Comparison of ENCODE assay signal across 16 cellular contexts in genomic region chr6:154848580-154848979, GRCh38.
DNase-seq lines count a peak whose midpoint lies in the region; ATAC-seq and TF ChIP-seq lines count a peak whose summit lies in the region.
"Had no signal": no experiment of that assay in that cellular context is flagged by ENCODE, and none has a peak within 500 bp of the region (broad histone marks: within the 10 kb centered on the region; RNA-seq: fewer than 3 reads in every experiment).

No MANE protein-coding gene starts in this region.

- TF ChIP-seq CTCF in fibroblast of pulmonary artery (IDR thresholded peaks at IDR 0.05; ENCODE audit: low read length, missing control alignments), result no peak

- no peak overlapping the region for H3K4me3 ChIP-seq in fibroblast of pulmonary artery (replicated peaks; ENCODE audit: low read depth, low read length)
- H3K4me3 ChIP-seq in MG63, result no peak overlapping the region
- H3K4me3 ChIP-seq: tibial nerve had no signal

- H3K27me3 ChIP-seq in MG63, result no peaks in the 10 kb centered on the region
- H3K27me3 ChIP-seq: neutrophil, tibial nerve had no signal

- peaks cover 15% of the 10 kb centered on the region for H3K36me3 ChIP-seq in MG63

- ATAC-seq in HG02588 (IDR thresholded peaks at IDR 0.05; ENCODE audit: unreplicated experiment), result no peak
- no peak for ATAC-seq in GM21423 (IDR thresholded peaks at IDR 0.05; ENCODE audit: unreplicated experiment)
- no peak for ATAC-seq in HG02870 (IDR thresholded peaks at IDR 0.05; ENCODE audit: unreplicated experiment)
- ATAC-seq: PC-3; stimulated activated effector memory CD8-positive, alpha-beta T cell treated with anti-CD3 and anti-CD28 coated beads, Interleukin-12 subunit alpha, Interleukin-12 subunit beta, amount 100 ng/mL, for 72 hours had no signal

- no peaks in the 10 kb centered on the region for H3K9me3 ChIP-seq in MG63
- H3K9me3 ChIP-seq: neutrophil, tibial nerve had no signal

- DNase-seq in COR-L47 (lab: John Stamatoyannopoulos, UW) (peak; percentile 59), NCI-H1694 treated with DMSO at 0.1 percent for 48 hours (lab: John Stamatoyannopoulos, UW) (peak; percentile 7), RPMI7951 (ENCODE audit: low read depth) (peak; percentile 6), fibroblast of pulmonary artery (ENCODE audit: low read depth) (peak; percentile 47), MG63 (no peak)
- DNase-seq: activated CD4-positive, CD25-positive, alpha-beta regulatory T cell treated with anti-CD3 and anti-CD28 coated beads, Interleukin-2, amount 50 U/mL, for 72 hours; activated CD8-positive, alpha-beta memory T cell treated with anti-CD3 and anti-CD28 coated beads, Interleukin-2, amount 50 U/mL, for 48 hours; activated naive CD4-positive, alpha-beta T cell treated with anti-CD3 and anti-CD28 coated beads for 36 hours; head of caudate nucleus; PC-3 had no signal
